1 cellular context compared by ENCODE assay signal in the genomic region with DNA sequence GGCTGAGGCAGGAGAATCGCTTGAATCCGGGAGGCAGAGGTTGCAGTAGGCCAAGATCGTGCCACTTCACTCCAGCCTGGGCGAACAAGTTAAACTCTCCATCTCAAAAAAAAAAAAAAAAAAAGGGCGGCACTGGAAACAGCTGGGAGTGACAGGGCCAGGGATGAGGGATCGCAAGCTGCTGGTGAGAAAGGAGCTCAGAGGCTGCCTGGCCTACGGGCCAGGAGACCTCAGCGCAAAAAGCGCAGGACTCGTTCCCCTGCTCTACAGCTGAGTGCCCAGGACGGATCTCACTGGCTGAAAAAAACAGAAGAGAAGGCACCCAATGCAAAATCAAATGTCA.
TF ChIP-seq lines count a peak whose summit lies in the region.

No MANE protein-coding gene starts in this region.

TF ChIP-seq in GM23338, 12 proteins besides CTCF, POLR2A, EP300 and RAD21 (continued from another document):
- TF ChIP-seq CREB1 (CRISPR knock-in tag; IDR thresholded peaks at IDR 0.05; ENCODE audit: low read depth) (no peak), JUNB (IDR thresholded peaks at IDR 0.05; ENCODE audit: unreplicated experiment) (no peak), ZNF331 (CRISPR knock-in tag; IDR thresholded peaks at IDR 0.05; ENCODE audit: low read depth) (no peak), ZNF114 (CRISPR knock-in tag; IDR thresholded peaks at IDR 0.05) (no peak), NANOG (IDR thresholded peaks at IDR 0.05; ENCODE audit: borderline replicate concordance) (no peak)
- TF ChIP-seq, protein P1, sequence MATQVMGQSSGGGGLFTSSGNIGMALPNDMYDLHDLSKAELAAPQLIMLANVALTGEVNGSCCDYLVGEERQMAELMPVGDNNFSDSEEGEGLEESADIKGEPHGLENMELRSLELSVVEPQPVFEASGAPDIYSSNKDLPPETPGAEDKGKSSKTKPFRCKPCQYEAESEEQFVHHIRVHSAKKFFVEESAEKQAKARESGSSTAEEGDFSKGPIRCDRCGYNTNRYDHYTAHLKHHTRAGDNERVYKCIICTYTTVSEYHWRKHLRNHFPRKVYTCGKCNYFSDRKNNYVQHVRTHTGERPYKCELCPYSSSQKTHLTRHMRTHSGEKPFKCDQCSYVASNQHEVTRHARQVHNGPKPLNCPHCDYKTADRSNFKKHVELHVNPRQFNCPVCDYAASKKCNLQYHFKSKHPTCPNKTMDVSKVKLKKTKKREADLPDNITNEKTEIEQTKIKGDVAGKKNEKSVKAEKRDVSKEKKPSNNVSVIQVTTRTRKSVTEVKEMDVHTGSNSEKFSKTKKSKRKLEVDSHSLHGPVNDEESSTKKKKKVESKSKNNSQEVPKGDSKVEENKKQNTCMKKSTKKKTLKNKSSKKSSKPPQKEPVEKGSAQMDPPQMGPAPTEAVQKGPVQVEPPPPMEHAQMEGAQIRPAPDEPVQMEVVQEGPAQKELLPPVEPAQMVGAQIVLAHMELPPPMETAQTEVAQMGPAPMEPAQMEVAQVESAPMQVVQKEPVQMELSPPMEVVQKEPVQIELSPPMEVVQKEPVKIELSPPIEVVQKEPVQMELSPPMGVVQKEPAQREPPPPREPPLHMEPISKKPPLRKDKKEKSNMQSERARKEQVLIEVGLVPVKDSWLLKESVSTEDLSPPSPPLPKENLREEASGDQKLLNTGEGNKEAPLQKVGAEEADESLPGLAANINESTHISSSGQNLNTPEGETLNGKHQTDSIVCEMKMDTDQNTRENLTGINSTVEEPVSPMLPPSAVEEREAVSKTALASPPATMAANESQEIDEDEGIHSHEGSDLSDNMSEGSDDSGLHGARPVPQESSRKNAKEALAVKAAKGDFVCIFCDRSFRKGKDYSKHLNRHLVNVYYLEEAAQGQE (IDR thresholded peaks at IDR 0.05; ENCODE audit: unreplicated experiment) = no peak
- TF ChIP-seq, protein P2, sequence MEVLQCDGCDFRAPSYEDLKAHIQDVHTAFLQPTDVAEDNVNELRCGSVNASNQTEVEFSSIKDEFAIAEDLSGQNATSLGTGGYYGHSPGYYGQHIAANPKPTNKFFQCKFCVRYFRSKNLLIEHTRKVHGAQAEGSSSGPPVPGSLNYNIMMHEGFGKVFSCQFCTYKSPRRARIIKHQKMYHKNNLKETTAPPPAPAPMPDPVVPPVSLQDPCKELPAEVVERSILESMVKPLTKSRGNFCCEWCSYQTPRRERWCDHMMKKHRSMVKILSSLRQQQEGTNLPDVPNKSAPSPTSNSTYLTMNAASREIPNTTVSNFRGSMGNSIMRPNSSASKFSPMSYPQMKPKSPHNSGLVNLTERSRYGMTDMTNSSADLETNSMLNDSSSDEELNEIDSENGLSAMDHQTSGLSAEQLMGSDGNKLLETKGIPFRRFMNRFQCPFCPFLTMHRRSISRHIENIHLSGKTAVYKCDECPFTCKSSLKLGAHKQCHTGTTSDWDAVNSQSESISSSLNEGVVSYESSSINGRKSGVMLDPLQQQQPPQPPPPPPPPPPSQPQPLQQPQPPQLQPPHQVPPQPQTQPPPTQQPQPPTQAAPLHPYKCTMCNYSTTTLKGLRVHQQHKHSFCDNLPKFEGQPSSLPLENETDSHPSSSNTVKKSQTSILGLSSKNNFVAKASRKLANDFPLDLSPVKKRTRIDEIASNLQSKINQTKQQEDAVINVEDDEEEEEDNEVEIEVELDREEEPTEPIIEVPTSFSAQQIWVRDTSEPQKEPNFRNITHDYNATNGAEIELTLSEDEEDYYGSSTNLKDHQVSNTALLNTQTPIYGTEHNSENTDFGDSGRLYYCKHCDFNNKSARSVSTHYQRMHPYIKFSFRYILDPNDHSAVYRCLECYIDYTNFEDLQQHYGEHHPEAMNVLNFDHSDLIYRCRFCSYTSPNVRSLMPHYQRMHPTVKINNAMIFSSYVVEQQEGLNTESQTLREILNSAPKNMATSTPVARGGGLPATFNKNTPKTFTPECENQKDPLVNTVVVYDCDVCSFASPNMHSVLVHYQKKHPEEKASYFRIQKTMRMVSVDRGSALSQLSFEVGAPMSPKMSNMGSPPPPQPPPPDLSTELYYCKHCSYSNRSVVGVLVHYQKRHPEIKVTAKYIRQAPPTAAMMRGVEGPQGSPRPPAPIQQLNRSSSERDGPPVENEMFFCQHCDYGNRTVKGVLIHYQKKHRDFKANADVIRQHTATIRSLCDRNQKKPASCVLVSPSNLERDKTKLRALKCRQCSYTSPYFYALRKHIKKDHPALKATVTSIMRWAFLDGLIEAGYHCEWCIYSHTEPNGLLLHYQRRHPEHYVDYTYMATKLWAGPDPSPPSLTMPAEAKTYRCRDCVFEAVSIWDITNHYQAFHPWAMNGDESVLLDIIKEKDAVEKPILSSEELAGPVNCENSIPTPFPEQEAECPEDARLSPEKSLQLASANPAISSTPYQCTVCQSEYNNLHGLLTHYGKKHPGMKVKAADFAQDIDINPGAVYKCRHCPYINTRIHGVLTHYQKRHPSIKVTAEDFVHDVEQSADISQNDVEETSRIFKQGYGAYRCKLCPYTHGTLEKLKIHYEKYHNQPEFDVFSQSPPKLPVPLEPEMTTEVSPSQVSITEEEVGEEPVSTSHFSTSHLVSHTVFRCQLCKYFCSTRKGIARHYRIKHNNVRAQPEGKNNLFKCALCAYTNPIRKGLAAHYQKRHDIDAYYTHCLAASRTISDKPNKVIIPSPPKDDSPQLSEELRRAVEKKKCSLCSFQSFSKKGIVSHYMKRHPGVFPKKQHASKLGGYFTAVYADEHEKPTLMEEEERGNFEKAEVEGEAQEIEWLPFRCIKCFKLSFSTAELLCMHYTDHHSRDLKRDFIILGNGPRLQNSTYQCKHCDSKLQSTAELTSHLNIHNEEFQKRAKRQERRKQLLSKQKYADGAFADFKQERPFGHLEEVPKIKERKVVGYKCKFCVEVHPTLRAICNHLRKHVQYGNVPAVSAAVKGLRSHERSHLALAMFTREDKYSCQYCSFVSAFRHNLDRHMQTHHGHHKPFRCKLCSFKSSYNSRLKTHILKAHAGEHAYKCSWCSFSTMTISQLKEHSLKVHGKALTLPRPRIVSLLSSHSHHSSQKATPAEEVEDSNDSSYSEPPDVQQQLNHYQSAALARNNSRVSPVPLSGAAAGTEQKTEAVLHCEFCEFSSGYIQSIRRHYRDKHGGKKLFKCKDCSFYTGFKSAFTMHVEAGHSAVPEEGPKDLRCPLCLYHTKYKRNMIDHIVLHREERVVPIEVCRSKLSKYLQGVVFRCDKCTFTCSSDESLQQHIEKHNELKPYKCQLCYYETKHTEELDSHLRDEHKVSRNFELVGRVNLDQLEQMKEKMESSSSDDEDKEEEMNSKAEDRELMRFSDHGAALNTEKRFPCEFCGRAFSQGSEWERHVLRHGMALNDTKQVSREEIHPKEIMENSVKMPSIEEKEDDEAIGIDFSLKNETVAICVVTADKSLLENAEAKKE (CRISPR knock-in tag; IDR thresholded peaks at IDR 0.05) = no peak
